ENCODE assay signal across 12 cellular contexts in genomic region chr4:123986268-123986798, GRCh38.
DNase-seq lines count a peak whose midpoint lies in the region; ATAC-seq, FAIRE-seq and TF ChIP-seq lines count a peak whose summit lies in the region.
"Had no signal": no experiment of that assay in that cellular context is flagged by ENCODE, and none has a peak within 500 bp of the region (broad histone marks: within the 10 kb centered on the region; RNA-seq: fewer than 3 reads in every experiment).

No MANE protein-coding gene starts in this region.

- intact Hi-C loops in ovary (cut with DNase I), result no loop called here

- no peak for ATAC-seq in natural killer cell treated with Interleukin-12 subunit alpha and Interleukin-12 subunit beta and Interleukin-15 and Interleukin-18, amount 100 ng/mL, for 72 hours
- ATAC-seq in WTC11, result no peak
- no peak for ATAC-seq in activated T-cell treated with anti-CD3 and anti-CD28 coated beads, Interleukin-2, amount 50 U/mL, for 4 hours
- ATAC-seq: CD8-positive, alpha-beta T cell had no signal

- H3K4me1 Mint-ChIP-seq in natural killer cell treated with Interleukin-12 subunit alpha and Interleukin-12 subunit beta and Interleukin-15 and Interleukin-18, amount 100 ng/mL, for 72 hours (ENCODE audit: low read depth in 2 of 2), result no peaks in the 10 kb centered on the region
- no peaks in the 10 kb centered on the region for H3K4me1 Mint-ChIP-seq in WTC11
- H3K4me1 Mint-ChIP-seq in activated T-cell treated with anti-CD3 and anti-CD28 coated beads, Interleukin-2, amount 50 U/mL, for 4 hours (ENCODE audit: low read depth), result no peaks in the 10 kb centered on the region
- H3K4me1 Mint-ChIP-seq: memory B cell had no signal

- POLR2A ChIA-PET in WTC11 (lab: Charles Lee), result no interaction called here

- H3K36me3 ChIP-seq in SJSA1 (peaks cover 6% of the 10 kb centered on the region; the same call in 1 of the 2 replicates), ovary (no peaks in the 10 kb centered on the region)

- no peak for TF ChIP-seq EP300 in ovary (IDR thresholded peaks at IDR 0.05)

- H3K27ac ChIP-seq in SJSA1 (peak overlapping the region; percentile 98), ovary (no peak overlapping the region)
- H3K27ac ChIP-seq: VCaP had no signal

- H3K4me3 ChIP-seq in AG10803 (ENCODE audit: low read length) (no peak overlapping the region), SJSA1 (no peak overlapping the region), fibroblast of pulmonary artery (replicated peaks; ENCODE audit: low read depth, low read length) (no peak overlapping the region), ovary (no peak overlapping the region)

- 0 to 15% (median 2%) methylated on average over 2 of the region's 2 CpGs for WGBS in ovary, 3 donors

- no peak overlapping the region for H3K27ac Mint-ChIP-seq in natural killer cell treated with Interleukin-12 subunit alpha and Interleukin-12 subunit beta and Interleukin-15 and Interleukin-18, amount 100 ng/mL, for 72 hours
- H3K27ac Mint-ChIP-seq in WTC11, result no peak overlapping the region
- H3K27ac Mint-ChIP-seq: CD8-positive, alpha-beta T cell; memory B cell had no signal

- TF ChIP-seq CTCF in AG10803 (conservative IDR thresholded peaks at IDR 0.05; ENCODE audit: low read length), result no peak
- TF ChIP-seq CTCF in fibroblast of pulmonary artery (IDR thresholded peaks at IDR 0.05; ENCODE audit: low read length, missing control alignments), result no peak
- TF ChIP-seq CTCF in ovary (IDR thresholded peaks at IDR 0.05), result no peak
- TF ChIP-seq CTCF in WTC11 (IDR thresholded peaks at IDR 0.05), result no peak

- H3K27me3 ChIP-seq in SJSA1 (replicated peaks), result no peaks in the 10 kb centered on the region
- no peaks in the 10 kb centered on the region for H3K27me3 ChIP-seq in ovary

- no peak overlapping the region for H3K4me3 Mint-ChIP-seq in natural killer cell treated with Interleukin-12 subunit alpha and Interleukin-12 subunit beta and Interleukin-15 and Interleukin-18, amount 100 ng/mL, for 72 hours
- no peak overlapping the region for H3K4me3 Mint-ChIP-seq in WTC11
- no peak overlapping the region for H3K4me3 Mint-ChIP-seq in activated T-cell treated with anti-CD3 and anti-CD28 coated beads, Interleukin-2, amount 50 U/mL, for 4 hours
- H3K4me3 Mint-ChIP-seq: CD8-positive, alpha-beta T cell; memory B cell had no signal

- CTCF ChIA-PET in WTC11 (lab: Charles Lee), result no interaction called here

- H3K27me3 Mint-ChIP-seq in natural killer cell treated with Interleukin-12 subunit alpha and Interleukin-12 subunit beta and Interleukin-15 and Interleukin-18, amount 100 ng/mL, for 72 hours, result no peaks in the 10 kb centered on the region
- no peaks in the 10 kb centered on the region for H3K27me3 Mint-ChIP-seq in WTC11 (ENCODE audit: low read depth)
- no peaks in the 10 kb centered on the region for H3K27me3 Mint-ChIP-seq in activated T-cell treated with anti-CD3 and anti-CD28 coated beads, Interleukin-2, amount 50 U/mL, for 4 hours (ENCODE audit: low read depth)
- H3K27me3 Mint-ChIP-seq: memory B cell had no signal

- H3K9me3 ChIP-seq in SJSA1 (replicated peaks) (no peaks in the 10 kb centered on the region), ovary (no peaks in the 10 kb centered on the region)

- no peak for TF ChIP-seq POLR2A in ovary (IDR thresholded peaks at IDR 0.05)

- no peaks in the 10 kb centered on the region for H3K9me3 Mint-ChIP-seq in natural killer cell treated with Interleukin-12 subunit alpha and Interleukin-12 subunit beta and Interleukin-15 and Interleukin-18, amount 100 ng/mL, for 72 hours
- H3K9me3 Mint-ChIP-seq in WTC11, result peaks cover 31% of the 10 kb centered on the region
- peaks cover 4% of the 10 kb centered on the region for H3K9me3 Mint-ChIP-seq in activated T-cell treated with anti-CD3 and anti-CD28 coated beads, Interleukin-2, amount 50 U/mL, for 4 hours
- H3K9me3 Mint-ChIP-seq: CD8-positive, alpha-beta T cell; memory B cell had no signal

- peaks cover 19% of the 10 kb centered on the region for H3K4me1 ChIP-seq in SJSA1 (replicated peaks)
- H3K4me1 ChIP-seq in ovary (ENCODE audit: insufficient read depth), result no peaks in the 10 kb centered on the region

- peak; percentile 97 for DNase-seq in AG10803 (ENCODE audit: low read depth)
- DNase-seq in SJSA1 (ENCODE audit: low read depth in 1 of 2, low spot score in 2 of 2), result peak; percentile 70 to 95
- peak; percentile 98 for DNase-seq in fibroblast of pulmonary artery (ENCODE audit: low read depth)
- peak; percentile 39 to 78 (median 49) for DNase-seq in ovary
- DNase-seq in GM19239 (ENCODE audit: insufficient read length, low spot score), result no peak
- DNase-seq in natural killer cell treated with Interleukin-12 subunit alpha and Interleukin-12 subunit beta and Interleukin-15 and Interleukin-18, amount 100 ng/mL, for 72 hours (ENCODE audit: low spot score), result no peak
- DNase-seq in WTC11 (ENCODE audit: low spot score), result no peak
- DNase-seq in activated T-cell treated with anti-CD3 and anti-CD28 coated beads, Interleukin-2, amount 50 U/mL, for 4 hours, result no peak
- DNase-seq: CD8-positive, alpha-beta T cell; NCI-H1694 treated with DMSO at 0.1 percent for 48 hours had no signal

- no peak for FAIRE-seq in GM19239 (lab: Jason Lieb, UNC)

- no peaks in the 10 kb centered on the region for H3K36me3 Mint-ChIP-seq in natural killer cell treated with Interleukin-12 subunit alpha and Interleukin-12 subunit beta and Interleukin-15 and Interleukin-18, amount 100 ng/mL, for 72 hours
- H3K36me3 Mint-ChIP-seq in WTC11, result peaks cover 11% of the 10 kb centered on the region
- H3K36me3 Mint-ChIP-seq in activated T-cell treated with anti-CD3 and anti-CD28 coated beads, Interleukin-2, amount 50 U/mL, for 4 hours (ENCODE audit: insufficient read depth), result no peaks in the 10 kb centered on the region
- H3K36me3 Mint-ChIP-seq: CD8-positive, alpha-beta T cell; memory B cell had no signal

TF ChIP-seq in WTC11, 78 proteins besides CTCF, POLR2A, EP300 and RAD21:
- TF ChIP-seq MXD4 (CRISPR knock-in tag; IDR thresholded peaks at IDR 0.05; ENCODE audit: borderline replicate concordance), result no peak
- no peak for TF ChIP-seq ARID4B (CRISPR knock-in tag; IDR thresholded peaks at IDR 0.05; ENCODE audit: borderline replicate concordance)

Comparison
In these comparisons a context has a peak if more than half of its experiments do, and no peak if none do; other contexts are left out.
1. DNase-seq: peak in AG10803 (single experiment), SJSA1 (2 of 2), fibroblast of pulmonary artery (single experiment) and ovary (5 of 5); none in GM19239 (single experiment), natural killer cell treated with Interleukin-12 subunit alpha and Interleukin-12 subunit beta and Interleukin-15 and Interleukin-18, amount 100 ng/mL, for 72 hours (single experiment), WTC11 (single experiment) and activated T-cell treated with anti-CD3 and anti-CD28 coated beads, Interleukin-2, amount 50 U/mL, for 4 hours (single experiment).